28 cellular contexts compared by ENCODE assay signal in the genomic region with DNA sequence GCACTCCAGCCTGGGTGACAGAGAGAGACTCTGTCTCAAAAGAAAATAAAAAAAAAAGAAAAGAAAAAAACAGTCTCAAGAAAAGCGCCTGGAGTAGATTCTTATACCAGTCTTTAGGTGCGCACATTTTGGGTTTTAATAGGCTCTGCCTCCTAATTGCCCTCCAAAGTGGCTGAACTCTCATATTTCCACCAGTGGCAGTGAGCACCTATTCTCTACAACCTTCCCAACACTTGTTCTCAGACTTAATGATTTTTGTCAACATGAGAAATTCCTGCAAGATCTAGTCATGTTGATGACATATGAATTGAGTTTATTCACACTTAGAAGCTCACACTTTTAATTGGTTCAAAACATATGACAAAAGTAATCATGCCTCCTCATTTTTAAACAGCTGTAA.
"Had no signal": no experiment of that assay in that cellular context is flagged by ENCODE, and none has a peak within 500 bp of the region (broad histone marks: within the 10 kb centered on the region; RNA-seq: fewer than 3 reads in every experiment).

No MANE protein-coding gene starts in this region.

- ATAC-seq: stimulated activated effector memory CD8-positive, alpha-beta T cell treated with anti-CD3 and anti-CD28 coated beads, Interleukin-12 subunit alpha, Interleukin-12 subunit beta, amount 100 ng/mL, for 72 hours; stimulated activated memory B cell treated with anti-CD40 and anti-IgM and Interleukin-4, amounts not matched to agents 10 μg/mL and 1 μg/mL and 100 μg/mL, for 72 hours; stimulated activated naive B cell treated with anti-CD40 and anti-IgM and Interleukin-4, amounts not matched to agents 10 μg/mL and 1 μg/mL and 100 μg/mL, for 72 hours; stimulated activated naive CD8-positive, alpha-beta T cell treated with anti-CD3 and anti-CD28 coated beads, Interleukin-15, amount 100 ng/mL, for 72 hours; stimulated activated naive CD8-positive, alpha-beta T cell treated with anti-CD3 and anti-CD28 coated beads, Interleukin-15, Interleukin-2, amounts not matched to agents 100 U/mL and 50 U/mL, for 24 hours; upper lobe of right lung had no signal

- H3K4me3 ChIP-seq: stomach, suprapubic skin, testis, thoracic aorta, thyroid gland, tibial artery, tibial nerve, transverse colon, upper lobe of left lung, upper lobe of right lung, uterus, vagina had no signal

- H3K27ac Mint-ChIP-seq: stimulated activated effector memory CD8-positive, alpha-beta T cell treated with anti-CD3 and anti-CD28 coated beads, Interleukin-12 subunit alpha, Interleukin-12 subunit beta, amount 100 ng/mL, for 72 hours; stimulated activated memory B cell treated with anti-CD40 and anti-IgM and Interleukin-4, amounts not matched to agents 10 μg/mL and 1 μg/mL and 100 μg/mL, for 72 hours; stimulated activated naive B cell treated with anti-CD40 and anti-IgM and Interleukin-4, amounts not matched to agents 10 μg/mL and 1 μg/mL and 100 μg/mL, for 72 hours; stimulated activated naive CD8-positive, alpha-beta T cell treated with anti-CD3 and anti-CD28 coated beads, Interleukin-15, amount 100 ng/mL, for 72 hours; stimulated activated naive CD8-positive, alpha-beta T cell treated with anti-CD3 and anti-CD28 coated beads, Interleukin-15, Interleukin-2, amounts not matched to agents 100 ng/mL and 50 ng/mL, for 24 hours; type B pancreatic cell had no signal

- H3K36me3 ChIP-seq: stomach, suprapubic skin, thoracic aorta, thyroid gland, tibial artery, tibial nerve, transverse colon, upper lobe of left lung, upper lobe of right lung, uterus, vagina had no signal

- H3K9me3 ChIP-seq: stomach, suprapubic skin, testis, thoracic aorta, thyroid gland, tibial artery, tibial nerve, transverse colon, upper lobe of left lung, upper lobe of right lung, uterus, vagina had no signal

- H3K36me3 Mint-ChIP-seq: stimulated activated effector memory CD8-positive, alpha-beta T cell treated with anti-CD3 and anti-CD28 coated beads, Interleukin-12 subunit alpha, Interleukin-12 subunit beta, amount 100 ng/mL, for 72 hours; stimulated activated memory B cell treated with anti-CD40 and anti-IgM and Interleukin-4, amounts not matched to agents 10 μg/mL and 1 μg/mL and 100 μg/mL, for 72 hours; stimulated activated naive B cell treated with anti-CD40 and anti-IgM and Interleukin-4, amounts not matched to agents 10 μg/mL and 1 μg/mL and 100 μg/mL, for 72 hours; type B pancreatic cell had no signal

- H3K27me3 ChIP-seq: suprapubic skin, testis, thyroid gland, tibial nerve, transverse colon, upper lobe of left lung, upper lobe of right lung, uterus, vagina had no signal

- H3K4me1 Mint-ChIP-seq: stimulated activated naive B cell treated with anti-CD40 and anti-IgM and Interleukin-4, amounts not matched to agents 10 μg/mL and 1 μg/mL and 100 μg/mL, for 72 hours; stimulated activated naive CD8-positive, alpha-beta T cell treated with anti-CD3 and anti-CD28 coated beads, Interleukin-15, amount 100 ng/mL, for 72 hours had no signal

- H3K4me1 ChIP-seq: stomach, testis, tibial artery, transverse colon, upper lobe of left lung, upper lobe of right lung, uterus, vagina had no signal

- H3K27ac ChIP-seq: stomach, suprapubic skin, testis, thoracic aorta, thyroid gland, tibial artery, tibial nerve, transverse colon, upper lobe of left lung, upper lobe of right lung, uterus, vagina had no signal

- H3K4me3 Mint-ChIP-seq: stimulated activated effector memory CD8-positive, alpha-beta T cell treated with anti-CD3 and anti-CD28 coated beads, Interleukin-12 subunit alpha, Interleukin-12 subunit beta, amount 100 ng/mL, for 72 hours; stimulated activated memory B cell treated with anti-CD40 and anti-IgM and Interleukin-4, amounts not matched to agents 10 μg/mL and 1 μg/mL and 100 μg/mL, for 72 hours; stimulated activated naive B cell treated with anti-CD40 and anti-IgM and Interleukin-4, amounts not matched to agents 10 μg/mL and 1 μg/mL and 100 μg/mL, for 72 hours; stimulated activated naive CD8-positive, alpha-beta T cell treated with anti-CD3 and anti-CD28 coated beads, Interleukin-15, amount 100 ng/mL, for 72 hours; stimulated activated naive CD8-positive, alpha-beta T cell treated with anti-CD3 and anti-CD28 coated beads, Interleukin-15, Interleukin-2, amounts not matched to agents 100 ng/mL and 50 ng/mL, for 24 hours; type B pancreatic cell had no signal

- DNase-seq: stimulated activated CD4-positive, alpha-beta T cell treated with anti-CD3 and anti-CD28 coated beads, Interleukin-2, amount 100 ng/mL, for 48 hours; stimulated activated CD4-positive, alpha-beta T cell treated with anti-CD3 and anti-CD28 coated beads, Interleukin-4, amount 100 ng/mL, for 1 hour; stimulated activated CD4-positive, alpha-beta T cell treated with anti-CD3 and anti-CD28 coated beads, Interleukin-4, amount 100 ng/mL, for 24 hours; stimulated activated CD4-positive, alpha-beta T cell treated with anti-CD3 and anti-CD28 coated beads, Interleukin-4, amount 100 ng/mL, for 4 hours; stimulated activated CD8-positive, alpha-beta memory T cell treated with anti-CD3 and anti-CD28 coated beads, Interleukin-4, amount 100 ng/mL, for 48 hours; stimulated activated naive B cell treated with anti-CD40 and anti-IgM and Interleukin-4, amounts not matched to agents 10 μg/mL and 1 μg/mL and 100 μg/mL, for 72 hours; stimulated activated naive CD4-positive, alpha-beta T cell; stimulated activated naive CD4-positive, alpha-beta T cell treated with Interleukin-2 at 50 U/mL for 16 hours; stimulated activated naive CD8-positive, alpha-beta T cell treated with anti-CD3 and anti-CD28 coated beads, Interleukin-15, amount 100 ng/mL, for 72 hours; stimulated activated naive CD8-positive, alpha-beta T cell treated with anti-CD3 and anti-CD28 coated beads, Interleukin-15, Interleukin-2, amounts not matched to agents 100 U/mL and 50 U/mL, for 24 hours; stomach; substantia nigra; testis; thyroid gland; tibial artery; transverse colon; trophoblast cell; upper lobe of left lung; upper lobe of right lung; uterus had no signal

- H3K27me3 Mint-ChIP-seq: stimulated activated naive CD8-positive, alpha-beta T cell treated with anti-CD3 and anti-CD28 coated beads, Interleukin-15, Interleukin-2, amounts not matched to agents 100 ng/mL and 50 ng/mL, for 24 hours had no signal

- H3K9me3 Mint-ChIP-seq: stimulated activated effector memory CD8-positive, alpha-beta T cell treated with anti-CD3 and anti-CD28 coated beads, Interleukin-12 subunit alpha, Interleukin-12 subunit beta, amount 100 ng/mL, for 72 hours; stimulated activated memory B cell treated with anti-CD40 and anti-IgM and Interleukin-4, amounts not matched to agents 10 μg/mL and 1 μg/mL and 100 μg/mL, for 72 hours; stimulated activated naive B cell treated with anti-CD40 and anti-IgM and Interleukin-4, amounts not matched to agents 10 μg/mL and 1 μg/mL and 100 μg/mL, for 72 hours; stimulated activated naive CD8-positive, alpha-beta T cell treated with anti-CD3 and anti-CD28 coated beads, Interleukin-15, amount 100 ng/mL, for 72 hours; stimulated activated naive CD8-positive, alpha-beta T cell treated with anti-CD3 and anti-CD28 coated beads, Interleukin-15, Interleukin-2, amounts not matched to agents 100 ng/mL and 50 ng/mL, for 24 hours; type B pancreatic cell had no signal
